Comparison of ENCODE assay signal across 21 cellular contexts in genomic region chr1:240491156-240491555, GRCh38.
DNase-seq lines count a peak whose midpoint lies in the region; ATAC-seq and TF ChIP-seq lines count a peak whose summit lies in the region.
"Had no signal": no experiment of that assay in that cellular context is flagged by ENCODE, and none has a peak within 500 bp of the region (broad histone marks: within the 10 kb centered on the region; RNA-seq: fewer than 3 reads in every experiment).

No MANE protein-coding gene starts in this region.

- TF ChIP-seq POLR2A in testis (IDR thresholded peaks at IDR 0.05) = no peak

- H3K4me3 ChIP-seq in adipocyte (ENCODE audit: low read length) (no peak overlapping the region), testis (no peak overlapping the region)

- peaks cover 27% of the 10 kb centered on the region for H3K4me1 Mint-ChIP-seq in HFFc6 (ENCODE audit: low read depth)
- H3K4me1 Mint-ChIP-seq: activated naive CD8-positive, alpha-beta T cell treated with anti-CD3 and anti-CD28 coated beads, Interleukin-2, amount 10 ng/mL, durations not matched to agents 7 days and 5 days had no signal

- in situ Hi-C loops in ACHN (cut with HindIII; ENCODE audit: low pct_ligation_motif_present, low pct_unique_long_range_greater_than_20kb, low sequenced_read_pairs) = no loop called here

- intact Hi-C loops in testis (cut with DNase I; ENCODE audit: low total_unique reads) = no loop called here

- ATAC-seq in HG03045 (IDR thresholded peaks at IDR 0.05; ENCODE audit: unreplicated experiment) (no peak), GM19455 (IDR thresholded peaks at IDR 0.05; ENCODE audit: unreplicated experiment) (no peak)
- ATAC-seq: natural killer cell treated with Interleukin-12 subunit alpha and Interleukin-12 subunit beta and Interleukin-15 and Interleukin-18, amount 100 ng/mL, for 72 hours; Panc1 had no signal

- peaks cover 4% of the 10 kb centered on the region for H3K27me3 Mint-ChIP-seq in HFFc6 (ENCODE audit: insufficient read depth)

- H3K9ac ChIP-seq in adipocyte (ENCODE audit: low read length) = no peak overlapping the region

- H3K27ac ChIP-seq in testis = no peak overlapping the region

- H3K27me3 ChIP-seq in adipocyte (replicated peaks; ENCODE audit: control insufficient read depth, insufficient read depth, low read length) (no peaks in the 10 kb centered on the region), testis (no peaks in the 10 kb centered on the region)

- no peaks in the 10 kb centered on the region for H3K9me3 Mint-ChIP-seq in HFFc6
- H3K9me3 Mint-ChIP-seq: activated naive CD8-positive, alpha-beta T cell treated with anti-CD3 and anti-CD28 coated beads, Interleukin-2, amount 10 ng/mL, durations not matched to agents 7 days and 5 days; natural killer cell treated with Interleukin-12 subunit alpha and Interleukin-12 subunit beta and Interleukin-15 and Interleukin-18, amount 100 ng/mL, for 72 hours had no signal

- 81 to 83% methylated on average over 5 of the region's 5 CpGs for WGBS in testis, 2 donors

- H3K9me3 ChIP-seq in adipocyte (ENCODE audit: control insufficient read depth, low read length) = no peaks in the 10 kb centered on the region
- H3K9me3 ChIP-seq in testis = no peaks in the 10 kb centered on the region

- TF ChIP-seq CTCF in HFFc6 (IDR thresholded peaks at IDR 0.05) (no peak), testis (IDR thresholded peaks at IDR 0.05) (no peak)

- H3K36me3 ChIP-seq in adipocyte (ENCODE audit: control insufficient read depth, insufficient read depth, low read length, severe bottlenecking) (no peaks in the 10 kb centered on the region), testis (ENCODE audit: low read depth, missing control alignments) (no peaks in the 10 kb centered on the region)

- DNase-seq in ACHN (peak; percentile 89), HFFc6 (peak; percentile 20), adipocyte (ENCODE audit: low read depth) (peak; percentile 39), iPS DF 19.7 (ENCODE audit: low read depth, low spot score) (peak; percentile 23), testis (no peak)
- no peak for DNase-seq in stimulated activated CD8-positive, alpha-beta memory T cell treated with anti-CD3 and anti-CD28 coated beads, Interleukin-4, amount 100 ng/mL, for 48 hours
- DNase-seq: activated CD4-positive, alpha-beta T cell treated with anti-CD3 and anti-CD28 coated beads for 4 hours; activated naive CD8-positive, alpha-beta T cell treated with anti-CD3 and anti-CD28 coated beads, Interleukin-2, amount 10 ng/mL, durations not matched to agents 7 days and 5 days; erythroblast; hippocampal formation; Karpas-422; NCI-H1694; NCI-H510A treated with DMSO at 0.1 percent for 48 hours; retina; stimulated activated CD4-positive, alpha-beta T cell treated with anti-CD3 and anti-CD28 coated beads, Interleukin-2, amount 100 ng/mL, for 48 hours; T-helper 2 cell had no signal

- H3K4me1 ChIP-seq in adipocyte (ENCODE audit: control insufficient read depth, insufficient read depth, low read length) (no peaks in the 10 kb centered on the region), testis (no peaks in the 10 kb centered on the region)

- no peak overlapping the region for H3K4me3 Mint-ChIP-seq in HFFc6
- H3K4me3 Mint-ChIP-seq: activated naive CD8-positive, alpha-beta T cell treated with anti-CD3 and anti-CD28 coated beads, Interleukin-2, amount 10 ng/mL, durations not matched to agents 7 days and 5 days; natural killer cell treated with Interleukin-12 subunit alpha and Interleukin-12 subunit beta and Interleukin-15 and Interleukin-18, amount 100 ng/mL, for 72 hours; type B pancreatic cell had no signal

- H3K36me3 Mint-ChIP-seq in HFFc6 (ENCODE audit: low read depth) = peaks cover 15% of the 10 kb centered on the region
- H3K36me3 Mint-ChIP-seq: activated naive CD8-positive, alpha-beta T cell treated with anti-CD3 and anti-CD28 coated beads, Interleukin-2, amount 10 ng/mL, durations not matched to agents 7 days and 5 days; type B pancreatic cell had no signal

- no peak overlapping the region for H3K27ac Mint-ChIP-seq in HFFc6
- H3K27ac Mint-ChIP-seq: activated naive CD8-positive, alpha-beta T cell treated with anti-CD3 and anti-CD28 coated beads, Interleukin-2, amount 10 ng/mL, durations not matched to agents 7 days and 5 days; natural killer cell treated with Interleukin-12 subunit alpha and Interleukin-12 subunit beta and Interleukin-15 and Interleukin-18, amount 100 ng/mL, for 72 hours; type B pancreatic cell had no signal

Comparison
In these comparisons a context has a peak if more than half of its experiments do, and no peak if none do; other contexts are left out.
1. DNase-seq: peak in ACHN (single experiment), HFFc6 (single experiment), adipocyte (single experiment) and iPS DF 19.7 (single experiment); none in stimulated activated CD8-positive, alpha-beta memory T cell treated with anti-CD3 and anti-CD28 coated beads, Interleukin-4, amount 100 ng/mL, for 48 hours (single experiment) and testis (single experiment).